ENCODE assay signal across 1 cellular context in the genomic region with DNA sequence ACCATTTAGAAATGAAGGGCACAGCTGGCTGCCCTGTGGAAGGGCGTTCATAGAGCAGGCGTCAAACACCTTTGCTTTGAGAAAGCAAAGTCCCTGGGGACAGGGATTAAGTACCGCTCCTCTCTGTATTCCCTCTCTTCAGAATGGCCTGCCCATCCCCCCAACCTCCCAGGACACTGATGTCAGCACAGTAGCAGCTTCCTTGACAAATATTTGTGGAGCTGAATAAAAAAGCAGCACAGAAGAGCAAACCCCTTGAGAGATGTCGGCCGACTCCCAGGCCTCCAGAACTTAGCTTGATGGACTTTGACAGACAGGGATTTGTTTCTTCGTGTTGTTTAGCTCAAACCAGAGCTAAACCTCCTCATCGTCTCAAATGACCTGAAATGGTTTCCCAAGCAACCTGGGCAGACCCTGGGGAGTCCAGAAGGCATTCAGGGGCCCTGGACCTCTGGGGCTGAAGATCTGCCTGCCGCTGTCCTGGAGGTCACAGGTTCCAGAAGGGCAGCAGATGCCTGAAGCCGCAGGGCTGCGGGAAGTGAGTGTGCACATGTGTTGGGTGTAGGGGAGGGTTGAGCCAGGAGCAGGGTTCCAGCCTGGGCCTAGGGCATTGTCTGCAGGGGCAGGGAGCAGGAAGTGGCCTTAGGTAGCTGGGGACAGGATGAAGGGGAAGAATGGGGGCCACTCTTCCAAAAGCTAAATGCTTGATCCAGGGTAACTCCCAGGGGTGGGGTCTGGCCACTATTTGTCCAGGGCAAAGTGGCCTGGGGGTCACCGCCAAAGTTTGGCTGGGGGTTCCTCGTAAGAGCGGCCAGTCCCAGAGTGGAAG.
TF ChIP-seq lines count a peak whose summit lies in the region.

No MANE protein-coding gene starts in this region.

TF ChIP-seq in HepG2, 621 proteins besides CTCF, POLR2A, EP300 and RAD21 (continued from another document and continues in another):
- TF ChIP-seq, protein P1, sequence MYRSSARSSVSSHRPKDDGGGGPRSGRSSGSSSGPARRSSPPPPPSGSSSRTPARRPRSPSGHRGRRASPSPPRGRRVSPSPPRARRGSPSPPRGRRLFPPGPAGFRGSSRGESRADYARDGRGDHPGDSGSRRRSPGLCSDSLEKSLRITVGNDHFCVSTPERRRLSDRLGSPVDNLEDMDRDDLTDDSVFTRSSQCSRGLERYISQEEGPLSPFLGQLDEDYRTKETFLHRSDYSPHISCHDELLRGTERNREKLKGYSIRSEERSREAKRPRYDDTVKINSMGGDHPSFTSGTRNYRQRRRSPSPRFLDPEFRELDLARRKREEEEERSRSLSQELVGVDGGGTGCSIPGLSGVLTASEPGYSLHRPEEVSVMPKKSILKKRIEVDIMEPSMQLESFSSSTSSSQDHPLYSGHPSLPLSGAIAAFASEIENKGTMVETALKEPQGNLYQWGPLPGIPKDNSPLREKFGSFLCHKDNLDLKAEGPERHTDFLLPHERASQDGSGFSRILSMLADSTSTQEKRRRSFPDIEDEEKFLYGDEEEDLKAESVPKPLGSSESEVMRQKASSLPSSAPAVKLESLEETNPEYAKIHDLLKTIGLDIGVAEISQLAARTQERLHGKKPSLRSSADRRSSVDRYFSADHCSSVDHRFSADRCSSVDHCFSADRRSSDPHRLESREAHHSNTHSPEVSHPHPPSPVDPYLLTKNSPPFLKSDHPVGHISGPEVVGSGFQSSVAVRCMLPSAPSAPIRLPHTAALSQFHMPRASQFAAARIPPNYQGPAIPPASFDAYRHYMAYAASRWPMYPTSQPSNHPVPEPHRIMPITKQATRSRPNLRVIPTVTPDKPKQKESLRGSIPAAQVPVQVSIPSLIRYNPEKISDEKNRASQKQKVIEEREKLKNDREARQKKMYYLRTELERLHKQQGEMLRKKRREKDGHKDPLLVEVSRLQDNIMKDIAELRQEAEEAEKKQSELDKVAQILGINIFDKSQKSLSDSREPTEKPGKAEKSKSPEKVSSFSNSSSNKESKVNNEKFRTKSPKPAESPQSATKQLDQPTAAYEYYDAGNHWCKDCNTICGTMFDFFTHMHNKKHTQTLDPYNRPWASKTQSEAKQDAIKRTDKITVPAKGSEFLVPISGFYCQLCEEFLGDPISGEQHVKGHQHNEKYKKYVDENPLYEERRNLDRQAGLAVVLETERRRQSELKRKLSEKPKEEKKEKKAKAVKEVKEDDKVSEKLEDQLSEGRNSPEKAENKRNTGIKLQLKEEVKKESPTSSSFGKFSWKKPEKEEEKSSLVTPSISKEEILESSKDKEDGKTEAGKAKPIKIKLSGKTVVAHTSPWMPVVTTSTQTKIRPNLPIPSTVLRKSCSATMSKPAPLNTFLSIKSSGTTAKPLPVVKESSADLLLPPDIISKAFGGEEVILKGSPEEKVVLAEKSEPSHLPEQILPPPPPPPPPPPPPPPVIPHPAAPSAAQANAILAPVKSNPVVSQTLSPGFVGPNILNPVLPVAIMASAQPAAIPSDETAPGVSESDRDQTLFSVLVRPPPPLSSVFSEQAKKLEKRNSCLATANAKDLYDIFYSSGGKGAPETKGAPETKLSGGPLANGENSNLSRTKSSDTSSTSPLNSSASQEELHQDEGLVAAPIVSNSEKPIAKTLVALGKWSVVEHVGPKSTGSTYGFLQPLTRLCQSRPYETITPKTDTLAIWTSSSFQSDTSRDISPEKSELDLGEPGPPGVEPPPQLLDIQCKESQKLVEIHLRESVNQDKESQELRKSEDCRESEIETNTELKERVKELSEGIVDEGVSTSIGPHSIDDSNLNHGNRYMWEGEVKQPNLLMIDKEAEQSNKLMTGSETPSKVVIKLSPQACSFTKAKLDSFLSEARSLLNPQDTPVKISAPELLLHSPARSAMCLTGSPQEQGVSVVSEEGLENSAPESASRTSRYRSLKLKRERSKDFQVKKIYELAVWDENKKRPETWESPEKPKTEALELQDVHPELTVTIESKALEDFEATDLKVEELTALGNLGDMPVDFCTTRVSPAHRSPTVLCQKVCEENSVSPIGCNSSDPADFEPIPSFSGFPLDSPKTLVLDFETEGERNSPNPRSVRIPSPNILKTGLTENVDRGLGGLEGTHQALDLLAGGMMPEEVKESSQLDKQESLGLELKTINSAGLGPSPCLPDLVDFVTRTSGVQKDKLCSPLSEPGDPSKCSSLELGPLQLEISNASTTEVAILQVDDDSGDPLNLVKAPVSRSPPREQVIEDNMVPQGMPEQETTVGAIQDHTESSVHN (CRISPR knock-in tag; IDR thresholded peaks at IDR 0.05) = no peak
- TF ChIP-seq ZNF382 (CRISPR knock-in tag; IDR thresholded peaks at IDR 0.05; ENCODE audit: borderline replicate concordance) (no peak), GTF3A (CRISPR knock-in tag; conservative IDR thresholded peaks at IDR 0.05) (no peak), ZBTB42 (CRISPR knock-in tag; IDR thresholded peaks at IDR 0.05) (peak; percentile 66; the same call in 1 of the 2 replicates), SOX6 (IDR thresholded peaks at IDR 0.05) (no peak), SOX6 (CRISPR knock-in tag; IDR thresholded peaks at IDR 0.05) (no peak; the same call in 1 of the 2 replicates), TARDBP (CRISPR knock-in tag; IDR thresholded peaks at IDR 0.05) (peak; percentile 33), SALL1 (CRISPR knock-in tag; IDR thresholded peaks at IDR 0.05) (peak; percentile 85), ZNF816 (CRISPR knock-in tag; IDR thresholded peaks at IDR 0.05; ENCODE audit: borderline replicate concordance) (no peak), RBFOX2 (IDR thresholded peaks at IDR 0.05; ENCODE audit: low read depth, low read length) (peak; percentile 18; the same call in 1 of the 2 replicates), TCF7L2 (IDR thresholded peaks at IDR 0.05; ENCODE audit: low read depth, low read length) (no peak), ZNF260 (CRISPR knock-in tag; IDR thresholded peaks at IDR 0.05; ENCODE audit: borderline replicate concordance, low read depth) (no peak), FOXC1 (CRISPR knock-in tag; IDR thresholded peaks at IDR 0.05; ENCODE audit: borderline replicate concordance) (no peak), MAFK (conservative IDR thresholded peaks at IDR 0.05 in 1 of 2, IDR thresholded peaks at IDR 0.05 in 1 of 2; ENCODE audit: low read length in 2 of 2) (no peak), GABPB1 (CRISPR knock-in tag; IDR thresholded peaks at IDR 0.05) (peak; percentile 50), ZKSCAN8 (CRISPR knock-in tag; IDR thresholded peaks at IDR 0.05; ENCODE audit: borderline replicate concordance) (0 out of 2 replicates have a peak, but pooled peaks have one; percentile 29), GABPA (IDR thresholded peaks at IDR 0.05; ENCODE audit: low read depth, low read length) (0 out of 2 replicates have a peak, but pooled peaks have one; percentile 7), GABPA (CRISPR knock-in tag; IDR thresholded peaks at IDR 0.05; ENCODE audit: low read depth) (no peak), ZSCAN22 (CRISPR knock-in tag; IDR thresholded peaks at IDR 0.05) (no peak), ZNF850 (CRISPR knock-in tag; conservative IDR thresholded peaks at IDR 0.05) (no peak), PTBP1 (IDR thresholded peaks at IDR 0.05; ENCODE audit: low read depth, low read length, poor library complexity, severe bottlenecking) (no peak), ZNF232 (CRISPR knock-in tag; IDR thresholded peaks at IDR 0.05; ENCODE audit: borderline replicate concordance) (peak; percentile 62; the same call in 1 of the 2 replicates), GFI1 (CRISPR knock-in tag; IDR thresholded peaks at IDR 0.05; ENCODE audit: borderline replicate concordance) (peak; percentile 82), RFX3 (CRISPR knock-in tag; IDR thresholded peaks at IDR 0.05) (no peak), MAFG (CRISPR knock-in tag; IDR thresholded peaks at IDR 0.05) (no peak), ZNF780A (CRISPR knock-in tag; IDR thresholded peaks at IDR 0.05) (no peak), ZNF841 (CRISPR knock-in tag; IDR thresholded peaks at IDR 0.05; ENCODE audit: borderline replicate concordance) (no peak), ZSCAN20 (CRISPR knock-in tag; IDR thresholded peaks at IDR 0.05; ENCODE audit: borderline replicate concordance) (peak; percentile 44; the same call in 1 of the 2 replicates), FOXA1 (IDR thresholded peaks at IDR 0.05) (no peak), FOXA1 (CRISPR knock-in tag; IDR thresholded peaks at IDR 0.05) (peak; percentile 61), ZNF660 (CRISPR knock-in tag; IDR thresholded peaks at IDR 0.05; ENCODE audit: borderline replicate concordance, low read depth) (no peak), RFX5 (IDR thresholded peaks at IDR 0.05; ENCODE audit: low read depth, low read length) (no peak), HOXA3 (CRISPR knock-in tag; IDR thresholded peaks at IDR 0.05) (peak; percentile 82), ARNT2 (CRISPR knock-in tag; IDR thresholded peaks at IDR 0.05; ENCODE audit: low read depth) (peak; percentile 42; the same call in 1 of the 2 replicates)
- TF ChIP-seq, protein P2, sequence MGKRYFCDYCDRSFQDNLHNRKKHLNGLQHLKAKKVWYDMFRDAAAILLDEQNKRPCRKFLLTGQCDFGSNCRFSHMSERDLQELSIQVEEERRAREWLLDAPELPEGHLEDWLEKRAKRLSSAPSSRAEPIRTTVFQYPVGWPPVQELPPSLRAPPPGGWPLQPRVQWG (CRISPR knock-in tag; IDR thresholded peaks at IDR 0.05; ENCODE audit: borderline replicate concordance, low read depth) = no peak
- TF ChIP-seq, protein P3, sequence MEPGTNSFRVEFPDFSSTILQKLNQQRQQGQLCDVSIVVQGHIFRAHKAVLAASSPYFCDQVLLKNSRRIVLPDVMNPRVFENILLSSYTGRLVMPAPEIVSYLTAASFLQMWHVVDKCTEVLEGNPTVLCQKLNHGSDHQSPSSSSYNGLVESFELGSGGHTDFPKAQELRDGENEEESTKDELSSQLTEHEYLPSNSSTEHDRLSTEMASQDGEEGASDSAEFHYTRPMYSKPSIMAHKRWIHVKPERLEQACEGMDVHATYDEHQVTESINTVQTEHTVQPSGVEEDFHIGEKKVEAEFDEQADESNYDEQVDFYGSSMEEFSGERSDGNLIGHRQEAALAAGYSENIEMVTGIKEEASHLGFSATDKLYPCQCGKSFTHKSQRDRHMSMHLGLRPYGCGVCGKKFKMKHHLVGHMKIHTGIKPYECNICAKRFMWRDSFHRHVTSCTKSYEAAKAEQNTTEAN (CRISPR knock-in tag; conservative IDR thresholded peaks at IDR 0.05) = peak; percentile 87; the same call in 1 of the 2 replicates
- TF ChIP-seq, protein P4, sequence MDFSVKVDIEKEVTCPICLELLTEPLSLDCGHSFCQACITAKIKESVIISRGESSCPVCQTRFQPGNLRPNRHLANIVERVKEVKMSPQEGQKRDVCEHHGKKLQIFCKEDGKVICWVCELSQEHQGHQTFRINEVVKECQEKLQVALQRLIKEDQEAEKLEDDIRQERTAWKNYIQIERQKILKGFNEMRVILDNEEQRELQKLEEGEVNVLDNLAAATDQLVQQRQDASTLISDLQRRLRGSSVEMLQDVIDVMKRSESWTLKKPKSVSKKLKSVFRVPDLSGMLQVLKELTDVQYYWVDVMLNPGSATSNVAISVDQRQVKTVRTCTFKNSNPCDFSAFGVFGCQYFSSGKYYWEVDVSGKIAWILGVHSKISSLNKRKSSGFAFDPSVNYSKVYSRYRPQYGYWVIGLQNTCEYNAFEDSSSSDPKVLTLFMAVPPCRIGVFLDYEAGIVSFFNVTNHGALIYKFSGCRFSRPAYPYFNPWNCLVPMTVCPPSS (IDR thresholded peaks at IDR 0.05) = no peak
- TF ChIP-seq, protein P5, sequence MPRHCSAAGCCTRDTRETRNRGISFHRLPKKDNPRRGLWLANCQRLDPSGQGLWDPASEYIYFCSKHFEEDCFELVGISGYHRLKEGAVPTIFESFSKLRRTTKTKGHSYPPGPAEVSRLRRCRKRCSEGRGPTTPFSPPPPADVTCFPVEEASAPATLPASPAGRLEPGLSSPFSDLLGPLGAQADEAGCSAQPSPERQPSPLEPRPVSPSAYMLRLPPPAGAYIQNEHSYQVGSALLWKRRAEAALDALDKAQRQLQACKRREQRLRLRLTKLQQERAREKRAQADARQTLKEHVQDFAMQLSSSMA (CRISPR knock-in tag; IDR thresholded peaks at IDR 0.05) = peak; percentile 70; the same call in 1 of the 2 replicates
- TF ChIP-seq, protein P6, sequence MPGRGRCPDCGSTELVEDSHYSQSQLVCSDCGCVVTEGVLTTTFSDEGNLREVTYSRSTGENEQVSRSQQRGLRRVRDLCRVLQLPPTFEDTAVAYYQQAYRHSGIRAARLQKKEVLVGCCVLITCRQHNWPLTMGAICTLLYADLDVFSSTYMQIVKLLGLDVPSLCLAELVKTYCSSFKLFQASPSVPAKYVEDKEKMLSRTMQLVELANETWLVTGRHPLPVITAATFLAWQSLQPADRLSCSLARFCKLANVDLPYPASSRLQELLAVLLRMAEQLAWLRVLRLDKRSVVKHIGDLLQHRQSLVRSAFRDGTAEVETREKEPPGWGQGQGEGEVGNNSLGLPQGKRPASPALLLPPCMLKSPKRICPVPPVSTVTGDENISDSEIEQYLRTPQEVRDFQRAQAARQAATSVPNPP (CRISPR knock-in tag; IDR thresholded peaks at IDR 0.05) = no peak
- TF ChIP-seq, protein P7, sequence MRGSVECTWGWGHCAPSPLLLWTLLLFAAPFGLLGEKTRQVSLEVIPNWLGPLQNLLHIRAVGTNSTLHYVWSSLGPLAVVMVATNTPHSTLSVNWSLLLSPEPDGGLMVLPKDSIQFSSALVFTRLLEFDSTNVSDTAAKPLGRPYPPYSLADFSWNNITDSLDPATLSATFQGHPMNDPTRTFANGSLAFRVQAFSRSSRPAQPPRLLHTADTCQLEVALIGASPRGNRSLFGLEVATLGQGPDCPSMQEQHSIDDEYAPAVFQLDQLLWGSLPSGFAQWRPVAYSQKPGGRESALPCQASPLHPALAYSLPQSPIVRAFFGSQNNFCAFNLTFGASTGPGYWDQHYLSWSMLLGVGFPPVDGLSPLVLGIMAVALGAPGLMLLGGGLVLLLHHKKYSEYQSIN (CRISPR knock-in tag; IDR thresholded peaks at IDR 0.05; ENCODE audit: borderline replicate concordance) = no peak
- TF ChIP-seq, protein P8, sequence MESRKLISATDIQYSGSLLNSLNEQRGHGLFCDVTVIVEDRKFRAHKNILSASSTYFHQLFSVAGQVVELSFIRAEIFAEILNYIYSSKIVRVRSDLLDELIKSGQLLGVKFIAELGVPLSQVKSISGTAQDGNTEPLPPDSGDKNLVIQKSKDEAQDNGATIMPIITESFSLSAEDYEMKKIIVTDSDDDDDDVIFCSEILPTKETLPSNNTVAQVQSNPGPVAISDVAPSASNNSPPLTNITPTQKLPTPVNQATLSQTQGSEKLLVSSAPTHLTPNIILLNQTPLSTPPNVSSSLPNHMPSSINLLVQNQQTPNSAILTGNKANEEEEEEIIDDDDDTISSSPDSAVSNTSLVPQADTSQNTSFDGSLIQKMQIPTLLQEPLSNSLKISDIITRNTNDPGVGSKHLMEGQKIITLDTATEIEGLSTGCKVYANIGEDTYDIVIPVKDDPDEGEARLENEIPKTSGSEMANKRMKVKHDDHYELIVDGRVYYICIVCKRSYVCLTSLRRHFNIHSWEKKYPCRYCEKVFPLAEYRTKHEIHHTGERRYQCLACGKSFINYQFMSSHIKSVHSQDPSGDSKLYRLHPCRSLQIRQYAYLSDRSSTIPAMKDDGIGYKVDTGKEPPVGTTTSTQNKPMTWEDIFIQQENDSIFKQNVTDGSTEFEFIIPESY (CRISPR knock-in tag; IDR thresholded peaks at IDR 0.05) = no peak; the same call in none of the 2 replicates
- TF ChIP-seq, protein P9, sequence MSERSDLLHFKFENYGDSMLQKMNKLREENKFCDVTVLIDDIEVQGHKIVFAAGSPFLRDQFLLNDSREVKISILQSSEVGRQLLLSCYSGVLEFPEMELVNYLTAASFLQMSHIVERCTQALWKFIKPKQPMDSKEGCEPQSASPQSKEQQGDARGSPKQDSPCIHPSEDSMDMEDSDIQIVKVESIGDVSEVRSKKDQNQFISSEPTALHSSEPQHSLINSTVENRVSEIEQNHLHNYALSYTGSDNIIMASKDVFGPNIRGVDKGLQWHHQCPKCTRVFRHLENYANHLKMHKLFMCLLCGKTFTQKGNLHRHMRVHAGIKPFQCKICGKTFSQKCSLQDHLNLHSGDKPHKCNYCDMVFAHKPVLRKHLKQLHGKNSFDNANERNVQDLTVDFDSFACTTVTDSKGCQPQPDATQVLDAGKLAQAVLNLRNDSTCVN (CRISPR knock-in tag; IDR thresholded peaks at IDR 0.05; ENCODE audit: borderline replicate concordance) = 0 out of 2 replicates have a peak, but pooled peaks have one; percentile 44
